In the genomic region with DNA sequence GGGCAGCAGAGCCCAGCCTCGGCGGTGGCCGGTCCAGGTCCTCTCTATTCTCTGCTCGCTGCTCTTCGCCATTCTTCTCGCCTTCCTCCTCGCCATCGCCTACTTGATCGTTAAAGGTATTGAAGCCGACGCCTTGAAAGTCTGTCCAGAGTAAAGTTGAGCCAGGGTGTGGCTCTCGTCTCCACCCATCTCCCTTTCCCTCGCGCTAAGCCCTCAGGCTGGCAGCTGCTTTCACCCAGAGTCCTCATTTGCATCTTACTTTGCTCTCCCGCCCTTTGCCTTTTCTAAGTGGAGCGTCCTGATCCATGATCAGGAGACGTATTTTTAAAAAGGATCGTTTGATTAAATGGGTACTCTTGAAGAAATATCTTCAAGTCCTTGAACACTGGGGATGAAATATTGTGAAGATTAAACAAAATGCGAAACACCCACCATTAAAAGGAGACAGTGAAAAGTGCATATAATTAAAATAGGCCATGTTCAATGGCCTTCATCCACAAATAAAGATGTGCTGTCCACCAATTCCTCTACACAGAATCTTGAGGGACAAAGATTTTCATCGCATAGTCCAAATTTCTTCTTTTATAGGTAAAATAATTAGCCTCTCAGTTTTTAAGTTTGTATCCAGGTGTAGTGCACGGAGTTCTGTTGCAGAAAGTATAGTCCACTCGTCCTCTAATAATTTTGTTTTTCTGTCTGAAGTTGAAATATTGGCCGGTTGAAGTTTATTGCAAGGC, we compare ENCODE assay signal across 9 cellular contexts. TPM values are rescaled to one million over a fixed set of nuclear protein-coding genes. Genes with fewer than 3 reads are reported as not detected.
DNase-seq lines count a peak whose midpoint lies in the region; ATAC-seq, FAIRE-seq and TF ChIP-seq lines count a peak whose summit lies in the region.
"Had no signal": no experiment of that assay in that cellular context is flagged by ENCODE, and none has a peak within 500 bp of the region (broad histone marks: within the 10 kb centered on the region; RNA-seq: fewer than 3 reads in every experiment).

No MANE protein-coding gene starts in this region.

- H3K27ac ChIP-seq in GM12878 (ENCODE audit: control insufficient read depth, insufficient read depth) (peak overlapping the region; percentile 93), stomach (peak overlapping the region; percentile 97 to 98 (median 98))

- TF ChIP-seq EP300 in GM12878 (IDR thresholded peaks at IDR 0.05; ENCODE audit: borderline replicate concordance in 1 of 2, control insufficient read depth in 1 of 2, low read depth in 2 of 2, low read length in 2 of 2) (no peak), stomach (IDR thresholded peaks at IDR 0.05) (no peak)

- ATAC-seq in GM21529 (IDR thresholded peaks at IDR 0.05; ENCODE audit: unreplicated experiment) (peak; percentile 32), GM12878 (peak; percentile 42)

- H3K36me3 ChIP-seq in GM12878 (ENCODE audit: control insufficient read depth in 2 of 2, insufficient read depth in 2 of 2, low read length in 1 of 2) (peaks cover 0 to 5% of the 10 kb centered on the region in 2 experiments; a peak in 1 of 4 replicates), stomach (peaks cover 0 to 18% (median 6%) of the 10 kb centered on the region in 4 donors)

- CTCF ChIA-PET in GM12878 (lab: Yijun Ruan, JAX): interaction anchor here (1.5 kb wide), 1 partner anchor 23 kb away, joined by 4 read pairs; no protein-coding TSS in a partner anchor

- H4K20me1 ChIP-seq in GM12878 (ENCODE audit: control insufficient read depth, insufficient read depth): no peaks in the 10 kb centered on the region

- BruUV-seq in GM12878 (replicated peaks; lab: Mats Ljungman, UMichigan): TSS peak; percentile 60

- SMC1A ChIA-PET in GM12878 (lab: Charles Lee; ENCODE audit: uncharacterized antibody, unreplicated experiment): no interaction called here

- POLR2A ChIA-PET in GM12878 (lab: Charles Lee): interaction anchor here (0.8 to 1.2 kb wide), 2 partner anchors 10 to 34 kb away, joined by 3 to 5 read pairs; no protein-coding TSS in a partner anchor

- H2AFZ ChIP-seq in GM12878 (ENCODE audit: control insufficient read depth, low read depth, low read length): peak overlapping the region; percentile 97

- H3K27me3 ChIP-seq in GM12878 (replicated peaks in 1 of 2; ENCODE audit: control insufficient read depth in 2 of 2, insufficient read depth in 2 of 2, low read length in 1 of 2) (no peaks in the 10 kb centered on the region), stomach (no peaks in the 10 kb centered on the region)

- TF ChIP-seq POLR2A in GM12878 (IDR thresholded peaks at IDR 0.05; ENCODE audit: low read depth, low read length) (no peak), stomach (IDR thresholded peaks at IDR 0.05) (no peak)

- TF ChIP-seq CTCF in GM12878 (IDR thresholded peaks at IDR 0.05 in 2 of 3, conservative IDR thresholded peaks at IDR 0.05 in 1 of 3; ENCODE audit: control insufficient read depth in 2 of 3, extremely low read depth in 1 of 3, insufficient read depth in 1 of 3, low read depth in 3 of 3, low read length in 3 of 3): no peak
- no peak for TF ChIP-seq CTCF in stomach (IDR thresholded peaks at IDR 0.05)

- DNase-seq in NCI-H2196 (lab: John Stamatoyannopoulos, UW; ENCODE audit: unreplicated experiment) (peak; percentile 53), NCI-H2196 treated with DMSO at 0.1 percent for 48 hours (lab: John Stamatoyannopoulos, UW; ENCODE audit: unreplicated experiment) (no peak), HT1080 (ENCODE audit: low read depth) (peak; percentile 73), NOMO-1 (lab: John Stamatoyannopoulos, UW; ENCODE audit: unreplicated experiment in 2 of 2) (peak; percentile 66 to 68), GM12878 (ENCODE audit: low read depth, low spot score) (peak; percentile 37), iris pigment epithelial cell (ENCODE audit: low read depth) (peak; percentile 29), stomach (peak; percentile 51)

- H3K9me3 ChIP-seq in GM12878 (replicated peaks; ENCODE audit: control insufficient read depth, insufficient read depth, low read length) (no peaks in the 10 kb centered on the region), stomach (no peaks in the 10 kb centered on the region)

- in situ Hi-C loops in GM12878 (cut with MboI): loop anchor here (25.0 kb wide), 1 partner anchor 1432 kb away; the partner anchor contains the start of gene NMI

- WGBS in GM12878 (ENCODE audit: insufficient coverage, insufficient replicate concordance, low lambda C conversion rate, missing lambda C conversion rate): 3% methylated on average over 23 of the region's 23 CpGs
- WGBS in stomach, 5 donors: 3 to 4% (median 4%) methylated on average over 23 of the region's 23 CpGs

- H3K79me2 ChIP-seq in GM12878 (ENCODE audit: control insufficient read depth, insufficient read depth, low read length): peaks cover 63% of the 10 kb centered on the region

- intact Hi-C loops in GM12878 (cut with micrococcal nuclease; ENCODE audit: unreplicated experiment): loop anchor here (5.0 to 10.0 kb wide), 2 partner anchors 542 to 1434 kb away; partner anchors contain the start of genes NMI and STAM2
- intact Hi-C loops in stomach (cut with DNase I; ENCODE audit: low total_unique reads): no loop called here

- no peak for TF ChIP-seq RAD21 in GM12878 (IDR thresholded peaks at IDR 0.05; ENCODE audit: insufficient read depth, low read depth, low read length)

- H3K4me3 ChIP-seq in GM12878 (peak overlapping the region; percentile 66), stomach (peak overlapping the region; percentile 74 to 95 (median 92))

- RAD21 ChIA-PET in GM12878 (lab: Charles Lee; ENCODE audit: unreplicated experiment): no interaction called here

- peak overlapping the region; percentile 86 for H3K9ac ChIP-seq in GM12878 (ENCODE audit: control insufficient read depth, insufficient read depth, low read length)

- peak overlapping the region; percentile 80 for H3K4me2 ChIP-seq in GM12878 (ENCODE audit: control insufficient read depth, insufficient read depth)

- H3K4me1 ChIP-seq in GM12878 (ENCODE audit: control insufficient read depth, insufficient read depth, low read length) (peaks cover 8% of the 10 kb centered on the region; the same call in 1 of the 2 replicates), stomach (peaks cover 30 to 59% (median 40%) of the 10 kb centered on the region in 4 donors)

- peak; percentile 78 for FAIRE-seq in GM12878 (lab: Jason Lieb, UNC)
- FAIRE-seq: A204.1 had no signal

TF ChIP-seq in GM12878, 131 proteins besides CTCF, POLR2A, EP300 and RAD21 (continues in another document):
- TF ChIP-seq SPI1 (IDR thresholded peaks at IDR 0.05; ENCODE audit: borderline replicate concordance, insufficient read depth, low read depth, low read length) (no peak), CREB1 (IDR thresholded peaks at IDR 0.05; ENCODE audit: low read depth) (no peak)

RNA-seq across cellular contexts. Expression of gene ARL6IP6, which starts 0.7 kb away (rescaled TPM):
- total RNA-seq in HT1080 (2014; rRNA removed; shearing (Covaris generic)): 21.7 and 24.4 TPM in 2 replicates
- polyA plus RNA-seq in HT1080 (2015; cell fraction: cytosol; rRNA removed): 44.5 and 47.4 TPM in 2 replicates
- 38.8 and 39.7 TPM in 2 replicates for polyA plus RNA-seq in HT1080 (2015; cell fraction: nucleus; rRNA removed)
- total RNA-seq in GM12878 (2013; cell fraction: nucleolus; rRNA removed): 52.3 and 58.3 TPM in 2 replicates
- total RNA-seq in GM12878 (2014; rRNA removed) (15.8 and 21.1 TPM in 2 replicates), GM12878 (2014; rRNA removed; fragmentation: Illumina TruSeq; extraction: Trizol) (23.4 and 25.8 TPM in 2 replicates), GM12878 (2021) (23.5 and 26.6 TPM in 2 replicates), stomach (100 to 1,000 TPM in 1 of 5 donors, 10 to 100 TPM in 3, 1 to 10 TPM in 1; 2.2 to 134 (median 22.8) TPM)
- polyA plus RNA-seq in GM12878 (2011; ENCODE audit: low read depth): 16.8 TPM
- polyA plus RNA-seq in GM12878 (2011; rRNA removed) (87.3 and 130 TPM in 2 replicates), GM12878 (2014; fragmentation: Illumina TruSeq; extraction: Trizol) (31.7 and 48.0 TPM in 2 replicates), GM12878 (2014; fragmentation: Nextera tagmentation; extraction: Ambion mirVana) (10 to 100 TPM; 18.0 to 30.1 TPM), GM12878 (2014; rRNA removed) (18.1 and 19.5 TPM in 2 replicates), GM12878 (2016; fragmentation: Nextera tagmentation; extraction: Ambion mirVana) (10 to 100 TPM; 48.5 to 51.5 TPM), stomach (10 to 100 TPM in 1 of 3 donors, 1 to 10 TPM in 2; 4.9 to 10.2 (median 8.9) TPM)
- 27.4 and 39.7 TPM in 2 replicates for polyA plus RNA-seq in GM12878 (2011; cell fraction: cytosol; rRNA removed)
- 71.2 and 88.7 TPM in 2 replicates for polyA plus RNA-seq in GM12878 (2011; cell fraction: nucleus; rRNA removed)
- polyA plus RNA-seq in GM12878 (2012): 14.3 and 19.4 TPM in 2 replicates
- polyA minus RNA-seq in GM12878 (2011; rRNA and poly(A)+ RNA removed): 27.0 and 29.3 TPM in 2 replicates
- 6.9 and 9.1 TPM in 2 replicates for polyA minus RNA-seq in GM12878 (2011; cell fraction: cytosol; rRNA and poly(A)+ RNA removed)
- 18.9 and 25.4 TPM in 2 replicates for polyA minus RNA-seq in GM12878 (2011; cell fraction: nucleus; rRNA and poly(A)+ RNA removed)

RNA-seq across cellular contexts. Expression of gene PRPF40A, which starts 1.8 kb away (rescaled TPM):
- 101 and 127 TPM in 2 replicates for total RNA-seq in HT1080 (2014; rRNA removed; shearing (Covaris generic))
- polyA plus RNA-seq in HT1080 (2015; cell fraction: cytosol; rRNA removed): 54.4 and 71.6 TPM in 2 replicates
- polyA plus RNA-seq in HT1080 (2015; cell fraction: nucleus; rRNA removed): 154 and 159 TPM in 2 replicates
- 399 and 423 TPM in 2 replicates for total RNA-seq in GM12878 (2013; cell fraction: nucleolus; rRNA removed)
- total RNA-seq in GM12878 (2014; rRNA removed) (123 and 139 TPM in 2 replicates), GM12878 (2014; rRNA removed; fragmentation: Illumina TruSeq; extraction: Trizol) (159 and 164 TPM in 2 replicates), GM12878 (2021) (145 and 151 TPM in 2 replicates), stomach (100 to 1,000 TPM in 2 of 5 donors, 10 to 100 TPM in 3; 69.8 to 185 (median 98.2) TPM)
- 32.0 TPM for polyA plus RNA-seq in GM12878 (2011; ENCODE audit: low read depth)
- polyA plus RNA-seq in GM12878 (2011; rRNA removed) (145 and 175 TPM in 2 replicates), GM12878 (2014; fragmentation: Illumina TruSeq; extraction: Trizol) (143 and 160 TPM in 2 replicates), GM12878 (2014; fragmentation: Nextera tagmentation; extraction: Ambion mirVana) (100 to 1,000 TPM in 1 of 2 experiments, 10 to 100 TPM in 1; 97.8 to 117 TPM), GM12878 (2014; rRNA removed) (90.8 and 131 TPM in 2 replicates), GM12878 (2016; fragmentation: Nextera tagmentation; extraction: Ambion mirVana) (100 to 1,000 TPM; 189 to 197 TPM), stomach (10 to 100 TPM; 11.3 to 25.1 (median 23.0) TPM)
- 85.3 and 127 TPM in 2 replicates for polyA plus RNA-seq in GM12878 (2011; cell fraction: cytosol; rRNA removed)
- 285 and 290 TPM in 2 replicates for polyA plus RNA-seq in GM12878 (2011; cell fraction: nucleus; rRNA removed)
- 47.0 and 71.4 TPM in 2 replicates for polyA plus RNA-seq in GM12878 (2012)
- 242 and 408 TPM in 2 replicates for polyA minus RNA-seq in GM12878 (2011; rRNA and poly(A)+ RNA removed)
- 51.6 and 67.1 TPM in 2 replicates for polyA minus RNA-seq in GM12878 (2011; cell fraction: cytosol; rRNA and poly(A)+ RNA removed)
- 208 and 363 TPM in 2 replicates for polyA minus RNA-seq in GM12878 (2011; cell fraction: nucleus; rRNA and poly(A)+ RNA removed)
